In the genomic region with DNA sequence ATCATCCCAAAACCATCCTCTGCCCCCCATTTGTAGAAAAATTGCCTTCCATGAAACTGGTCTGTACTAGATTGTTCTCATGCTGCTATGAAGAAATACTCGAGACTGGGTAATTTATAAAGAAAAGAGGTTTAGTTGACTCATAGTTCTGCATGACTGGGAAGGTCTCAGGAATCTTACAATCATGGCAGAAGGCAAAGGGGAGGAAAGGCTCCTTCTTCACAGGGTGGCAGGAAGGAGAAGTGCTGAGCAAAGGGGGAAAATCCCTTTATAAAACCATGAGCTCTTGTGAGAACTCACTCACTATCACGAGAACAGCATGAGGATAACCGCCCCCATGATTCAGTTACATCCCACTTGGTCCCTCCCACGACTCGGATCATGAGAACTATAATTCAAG, we compare ENCODE assay signal across 22 cellular contexts.
"Had no signal": no experiment of that assay in that cellular context is flagged by ENCODE, and none has a peak within 500 bp of the region (broad histone marks: within the 10 kb centered on the region; RNA-seq: fewer than 3 reads in every experiment).

No MANE protein-coding gene starts in this region.

- H3K27me3 Mint-ChIP-seq: activated B cell treated with CpG ODN at 0.5 μM for 24 hours; activated CD8-positive, alpha-beta memory T cell treated with anti-CD3 and anti-CD28 coated beads, Interleukin-2, amount 10 ng/mL, durations not matched to agents 7 days and 5 days; activated naive CD8-positive, alpha-beta T cell; activated T-cell treated with anti-CD3 and anti-CD28 coated beads, Interleukin-2, amount 50 U/mL, for 24 hours had no signal

- H3K27ac Mint-ChIP-seq: activated B cell treated with CpG ODN at 0.5 μM for 24 hours; activated CD4-positive, alpha-beta T cell treated with anti-CD3 and anti-CD28 coated beads, Interleukin-2, amount 10 ng/mL, durations not matched to agents 24 days and 14 days; activated CD8-positive, alpha-beta memory T cell treated with anti-CD3 and anti-CD28 coated beads, Interleukin-2, amount 10 ng/mL, durations not matched to agents 7 days and 5 days; activated naive CD8-positive, alpha-beta T cell; activated T-cell treated with anti-CD3 and anti-CD28 coated beads, Interleukin-2, amount 50 U/mL, for 24 hours; T-helper 17 cell had no signal

- H3K9me3 Mint-ChIP-seq: activated B cell treated with CpG ODN at 0.5 μM for 24 hours; activated CD4-positive, alpha-beta T cell treated with anti-CD3 and anti-CD28 coated beads, Interleukin-2, amount 10 ng/mL, durations not matched to agents 24 days and 14 days; activated T-cell treated with anti-CD3 and anti-CD28 coated beads, Interleukin-2, amount 50 U/mL, for 24 hours had no signal

- ATAC-seq: activated CD8-positive, alpha-beta memory T cell treated with anti-CD3 and anti-CD28 coated beads, Interleukin-2, amount 10 ng/mL, durations not matched to agents 7 days and 5 days; PC-3; T-helper 17 cell had no signal

- DNase-seq: activated B cell treated with CpG ODN at 0.5 μM for 24 hours; activated CD4-positive, alpha-beta T cell treated with anti-CD3 and anti-CD28 coated beads for 1 hour; activated CD4-positive, alpha-beta T cell treated with anti-CD3 and anti-CD28 coated beads, Interleukin-2, amount 10 ng/mL, durations not matched to agents 24 days and 14 days; activated CD4-positive, alpha-beta T cell treated with anti-CD3 and anti-CD28 coated beads, Interleukin-2, amount 50 U/mL, for 48 hours; activated CD8-positive, alpha-beta memory T cell treated with anti-CD3 and anti-CD28 coated beads, Interleukin-2, amount 10 ng/mL, durations not matched to agents 7 days and 5 days; activated effector memory CD4-positive, alpha-beta T cell treated with anti-CD3 and anti-CD28 coated beads, Interleukin-2, amount 50 U/mL, for 16 hours; activated naive CD4-positive, alpha-beta T cell treated with Interleukin-2 at 50 U/mL for 16 hours; activated T-cell treated with anti-CD3 and anti-CD28 coated beads, Interleukin-2, amount 50 U/mL, for 24 hours; brain microvascular endothelial cell; Karpas-422; NCI-H1105 treated with DMSO at 0.1 percent for 48 hours; NCI-H1436 treated with DMSO at 0.1 percent for 48 hours; NCI-H187; NCI-H2081 treated with DMSO at 0.1 percent for 48 hours; NCI-H446; NCI-H524; PC-3; SHP77 treated with DMSO at 0.1 percent for 48 hours; T-helper 17 cell; T-helper 9 cell had no signal

- H3K27me3 ChIP-seq: brain microvascular endothelial cell, cardiac muscle cell had no signal

- H3K4me3 ChIP-seq: cardiac muscle cell had no signal

- H3K27ac ChIP-seq: brain microvascular endothelial cell, cardiac muscle cell had no signal

- H3K4me1 Mint-ChIP-seq: activated B cell treated with CpG ODN at 0.5 μM for 24 hours; activated CD4-positive, alpha-beta T cell treated with anti-CD3 and anti-CD28 coated beads, Interleukin-2, amount 10 ng/mL, durations not matched to agents 24 days and 14 days; activated CD8-positive, alpha-beta memory T cell treated with anti-CD3 and anti-CD28 coated beads, Interleukin-2, amount 10 ng/mL, durations not matched to agents 7 days and 5 days; T-helper 17 cell had no signal

- H3K36me3 ChIP-seq: brain microvascular endothelial cell, cardiac muscle cell had no signal

- H3K4me3 Mint-ChIP-seq: activated B cell treated with CpG ODN at 0.5 μM for 24 hours; activated CD4-positive, alpha-beta T cell treated with anti-CD3 and anti-CD28 coated beads, Interleukin-2, amount 10 ng/mL, durations not matched to agents 24 days and 14 days; activated CD8-positive, alpha-beta memory T cell treated with anti-CD3 and anti-CD28 coated beads, Interleukin-2, amount 10 ng/mL, durations not matched to agents 7 days and 5 days; activated naive CD8-positive, alpha-beta T cell; activated T-cell treated with anti-CD3 and anti-CD28 coated beads, Interleukin-2, amount 50 U/mL, for 24 hours; T-helper 17 cell had no signal

- H3K36me3 Mint-ChIP-seq: activated CD8-positive, alpha-beta memory T cell treated with anti-CD3 and anti-CD28 coated beads, Interleukin-2, amount 10 ng/mL, durations not matched to agents 7 days and 5 days; activated naive CD8-positive, alpha-beta T cell had no signal
